ENCODE assay signal across 9 cellular contexts in genomic region chr5:172768573-172769323, GRCh38. TPM values are rescaled to one million over a fixed set of nuclear protein-coding genes. Genes with fewer than 3 reads are reported as not detected.
DNase-seq lines count a peak whose midpoint lies in the region; ATAC-seq, FAIRE-seq and TF ChIP-seq lines count a peak whose summit lies in the region.
"Had no signal": no experiment of that assay in that cellular context is flagged by ENCODE, and none has a peak within 500 bp of the region (broad histone marks: within the 10 kb centered on the region; RNA-seq: fewer than 3 reads in every experiment).

No MANE protein-coding gene starts in this region.

- ATAC-seq in HG03439 (IDR thresholded peaks at IDR 0.05; ENCODE audit: unreplicated experiment) (no peak), GM19397 (IDR thresholded peaks at IDR 0.05; ENCODE audit: unreplicated experiment) (no peak), GM18517 (IDR thresholded peaks at IDR 0.05; ENCODE audit: unreplicated experiment) (no peak)

- H3K27me3 ChIP-seq in MG63: no peaks in the 10 kb centered on the region
- H3K27me3 ChIP-seq: cardiac muscle cell had no signal

- H3K4me3 ChIP-seq in MG63 (peak overlapping the region; percentile 96), coronary artery (peak overlapping the region; percentile 86)

- H3K27ac ChIP-seq in coronary artery: peak overlapping the region; percentile 93 to 98
- H3K27ac ChIP-seq: cardiac muscle cell had no signal

- H3K36me3 ChIP-seq in MG63: peaks cover 40% of the 10 kb centered on the region

- DNase-seq in A172 (ENCODE audit: low spot score) (peak; percentile 54), MG63 (no peak), coronary artery (ENCODE audit: low spot score) (no peak), midbrain (lab: John Stamatoyannopoulos, UW) (peak; percentile 30), GM19239 (ENCODE audit: insufficient read length, low spot score) (no peak)

- H3K9me3 ChIP-seq in MG63: peaks cover 2% of the 10 kb centered on the region; the same call in 1 of the 2 replicates

- TF ChIP-seq CTCF in coronary artery (IDR thresholded peaks at IDR 0.05): no peak

- no peak for FAIRE-seq in GM19239 (lab: Jason Lieb, UNC)

RNA-seq across cellular contexts. Expression of gene DUSP1, which starts 2.2 kb away (rescaled TPM):
- 42.5 and 58.2 TPM in 2 replicates for total RNA-seq in A172 (2014; rRNA removed; shearing (Covaris generic))
- total RNA-seq in MG63 (2014; rRNA removed; shearing (Covaris generic); ENCODE audit: low replicate concordance): 80.6 and 99.2 TPM in 2 replicates

Comparison
In these comparisons a context has a peak if more than half of its experiments do, and no peak if none do; other contexts are left out.
1. DNase-seq: peak in A172 (single experiment) and midbrain (single experiment); none in MG63 (single experiment), coronary artery (single experiment) and GM19239 (single experiment).